23 cellular contexts compared by ENCODE assay signal in the genomic region with DNA sequence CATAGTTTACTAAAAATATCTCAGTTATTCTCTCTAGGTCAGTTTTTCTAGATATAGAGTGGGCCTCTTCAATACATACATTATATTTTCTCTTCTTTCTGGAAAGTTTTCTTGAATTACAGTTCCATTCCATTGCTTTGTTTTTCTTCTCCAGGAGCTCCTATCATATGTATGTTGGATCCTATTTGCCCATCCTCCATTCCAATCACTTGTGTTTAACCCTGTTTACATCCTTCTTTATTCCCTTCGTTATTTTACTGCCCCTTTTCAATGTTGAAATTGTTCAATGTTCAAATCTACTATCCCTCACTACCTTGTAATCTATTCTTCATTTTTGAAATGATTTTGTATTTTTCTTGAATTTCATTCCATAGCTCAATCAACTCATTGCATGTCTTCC.
DNase-seq lines count a peak whose midpoint lies in the region; ATAC-seq and TF ChIP-seq lines count a peak whose summit lies in the region.
"Had no signal": no experiment of that assay in that cellular context is flagged by ENCODE, and none has a peak within 500 bp of the region (broad histone marks: within the 10 kb centered on the region; RNA-seq: fewer than 3 reads in every experiment).

No MANE protein-coding gene starts in this region.

- no peaks in the 10 kb centered on the region for H3K79me2 ChIP-seq in hepatocyte

- TF ChIP-seq CTCF in hepatocyte (IDR thresholded peaks at IDR 0.05; ENCODE audit: poor library complexity) = no peak
- no peak for TF ChIP-seq CTCF in CD14-positive monocyte (IDR thresholded peaks at IDR 0.05)

- H3K4me1 Mint-ChIP-seq in activated T-cell treated with anti-CD3 and anti-CD28 coated beads, Interleukin-2, amount 50 U/mL, for 72 hours (ENCODE audit: low read depth) = peaks cover 29% of the 10 kb centered on the region
- peaks cover 33 to 68% of the 10 kb centered on the region in 2 donors for H3K4me1 Mint-ChIP-seq in stimulated activated naive B cell treated with anti-CD40 and anti-IgM and Interleukin-4, amounts not matched to agents 10 μg/mL and 1 μg/mL and 100 μg/mL, for 72 hours
- H3K4me1 Mint-ChIP-seq in CD14-positive monocyte = peaks cover 14% of the 10 kb centered on the region

- no peaks in the 10 kb centered on the region for H3K36me3 ChIP-seq in hepatocyte (replicated peaks; ENCODE audit: insufficient read depth, low read depth)

- intact Hi-C loops in CD14-positive monocyte (cut with micrococcal nuclease) = loop anchor here in 1 of 2 donors (5.0 kb wide), 1 partner anchor 40 kb away; no protein-coding TSS in a partner anchor

- H3K27ac Mint-ChIP-seq in activated T-cell treated with anti-CD3 and anti-CD28 coated beads, Interleukin-2, amount 50 U/mL, for 72 hours = peak overlapping the region; percentile 5
- H3K27ac Mint-ChIP-seq in stimulated activated naive B cell treated with anti-CD40 and anti-IgM and Interleukin-4, amounts not matched to agents 10 μg/mL and 1 μg/mL and 100 μg/mL, for 72 hours = peak overlapping the region; percentile 11
- H3K27ac Mint-ChIP-seq in CD14-positive monocyte = no peak overlapping the region

- no peak overlapping the region for H2AFZ ChIP-seq in hepatocyte

- no peak overlapping the region for H3K4me2 ChIP-seq in hepatocyte
- H3K4me2 ChIP-seq: A549 had no signal

- H3K9me3 Mint-ChIP-seq in activated T-cell treated with anti-CD3 and anti-CD28 coated beads, Interleukin-2, amount 50 U/mL, for 72 hours = peaks cover 4 to 6% of the 10 kb centered on the region in 2 donors
- peaks cover 16 to 25% of the 10 kb centered on the region in 2 donors for H3K9me3 Mint-ChIP-seq in stimulated activated naive B cell treated with anti-CD40 and anti-IgM and Interleukin-4, amounts not matched to agents 10 μg/mL and 1 μg/mL and 100 μg/mL, for 72 hours
- peaks cover 15 to 32% (median 22%) of the 10 kb centered on the region in 7 donors for H3K9me3 Mint-ChIP-seq in CD14-positive monocyte
- H3K9me3 Mint-ChIP-seq: CD4-positive, alpha-beta memory T cell; CD8-positive, alpha-beta memory T cell had no signal

- no peaks in the 10 kb centered on the region for H3K9me2 ChIP-seq in hepatocyte (replicated peaks; ENCODE audit: insufficient read depth)

- H3K4me3 ChIP-seq in hepatocyte = no peak overlapping the region
- H3K4me3 ChIP-seq: A549 had no signal

- H3K27ac ChIP-seq in hepatocyte = peak overlapping the region; percentile 8
- H3K27ac ChIP-seq: 22Rv1, A549, C4-2B had no signal

- no peaks in the 10 kb centered on the region for H4K20me1 ChIP-seq in hepatocyte (ENCODE audit: insufficient read depth, poor library complexity, severe bottlenecking)
- H4K20me1 ChIP-seq: BLaER1 treated with 17β-estradiol and CSF1 and Interleukin-3, amounts not matched to agents 10 nM and 100 nM had no signal

- no peaks in the 10 kb centered on the region for H3K27me3 ChIP-seq in hepatocyte
- H3K27me3 ChIP-seq: BLaER1 treated with 17β-estradiol and CSF1 and Interleukin-3, amounts not matched to agents 10 nM and 100 nM had no signal

- H3K4me3 Mint-ChIP-seq in activated T-cell treated with anti-CD3 and anti-CD28 coated beads, Interleukin-2, amount 50 U/mL, for 72 hours = no peak overlapping the region
- H3K4me3 Mint-ChIP-seq in stimulated activated naive B cell treated with anti-CD40 and anti-IgM and Interleukin-4, amounts not matched to agents 10 μg/mL and 1 μg/mL and 100 μg/mL, for 72 hours = no peak overlapping the region
- H3K4me3 Mint-ChIP-seq in CD14-positive monocyte = no peak overlapping the region
- H3K4me3 Mint-ChIP-seq: B cell; CD4-positive, alpha-beta memory T cell; CD4-positive, CD25-positive, alpha-beta regulatory T cell; CD8-positive, alpha-beta memory T cell had no signal

- no peaks in the 10 kb centered on the region for H3K27me3 Mint-ChIP-seq in activated T-cell treated with anti-CD3 and anti-CD28 coated beads, Interleukin-2, amount 50 U/mL, for 72 hours (ENCODE audit: low read depth)
- H3K27me3 Mint-ChIP-seq in stimulated activated naive B cell treated with anti-CD40 and anti-IgM and Interleukin-4, amounts not matched to agents 10 μg/mL and 1 μg/mL and 100 μg/mL, for 72 hours = no peaks in the 10 kb centered on the region
- no peaks in the 10 kb centered on the region for H3K27me3 Mint-ChIP-seq in CD14-positive monocyte (ENCODE audit: low read depth in 3 of 3)
- H3K27me3 Mint-ChIP-seq: B cell; CD4-positive, alpha-beta memory T cell; CD4-positive, CD25-positive, alpha-beta regulatory T cell; CD8-positive, alpha-beta memory T cell had no signal

- no peaks in the 10 kb centered on the region for H3K9me3 ChIP-seq in hepatocyte (ENCODE audit: low read depth)
- H3K9me3 ChIP-seq: A549 had no signal

- ATAC-seq in activated T-cell treated with anti-CD3 and anti-CD28 coated beads, Interleukin-2, amount 50 U/mL, for 72 hours (replicated peaks in 1 of 2) = no peak
- no peak for ATAC-seq in stimulated activated naive B cell treated with anti-CD40 and anti-IgM and Interleukin-4, amounts not matched to agents 10 μg/mL and 1 μg/mL and 100 μg/mL, for 72 hours (replicated peaks)
- ATAC-seq in SK-N-SH treated with all-trans-retinoic acid at 6 μM for 48 hours = no peak
- ATAC-seq: A549 had no signal

- H3K4me1 ChIP-seq in hepatocyte (ENCODE audit: insufficient read depth) = peaks cover 4% of the 10 kb centered on the region
- H3K4me1 ChIP-seq: A549 had no signal

- peaks cover 5 to 6% of the 10 kb centered on the region in 2 donors for H3K36me3 Mint-ChIP-seq in activated T-cell treated with anti-CD3 and anti-CD28 coated beads, Interleukin-2, amount 50 U/mL, for 72 hours (ENCODE audit: insufficient read depth in 2 of 2)
- peaks cover 20 to 61% of the 10 kb centered on the region in 2 donors for H3K36me3 Mint-ChIP-seq in stimulated activated naive B cell treated with anti-CD40 and anti-IgM and Interleukin-4, amounts not matched to agents 10 μg/mL and 1 μg/mL and 100 μg/mL, for 72 hours
- H3K36me3 Mint-ChIP-seq in CD14-positive monocyte = peaks cover 19 to 41% of the 10 kb centered on the region in 2 donors

- DNase-seq in activated T-cell treated with anti-CD3 and anti-CD28 coated beads, Interleukin-2, amount 50 U/mL, for 72 hours = no peak
- DNase-seq in activated T-cell treated with anti-CD3 and anti-CD28 coated beads for 4 hours (no peak), hepatocyte (ENCODE audit: low spot score) (no peak), CD14-positive monocyte (ENCODE audit: low spot score) (no peak)
- no peak for DNase-seq in stimulated activated naive B cell treated with anti-CD40 and anti-IgM and Interleukin-4, amounts not matched to agents 10 μg/mL and 1 μg/mL and 100 μg/mL, for 72 hours
- DNase-seq: AML-193; CD4-positive, alpha-beta memory T cell; CD4-positive, CD25-positive, alpha-beta regulatory T cell; CD8-positive, alpha-beta memory T cell; COR-L47; DMS 273 treated with DMSO at 0.1 percent for 48 hours; DMS153; DMS53; DMS79; DND-41; EL; GDM1 had no signal

- 89% methylated on average over 1 of the region's 1 CpG for WGBS in hepatocyte (ENCODE audit: low lambda C conversion rate, missing lambda C conversion rate)

TF ChIP-seq in SK-N-SH treated with all-trans-retinoic acid at 6 μM for 48 hours, 23 proteins besides CTCF, POLR2A, EP300 and RAD21 (continues in another document):
- no peak for TF ChIP-seq ZFP30 (CRISPR knock-in tag; IDR thresholded peaks at IDR 0.05)
- TF ChIP-seq PPARA (CRISPR knock-in tag; IDR thresholded peaks at IDR 0.05; ENCODE audit: borderline replicate concordance) = no peak
- no peak for TF ChIP-seq ARNTL (CRISPR knock-in tag; IDR thresholded peaks at IDR 0.05; ENCODE audit: borderline replicate concordance, low read depth)
- TF ChIP-seq RARB (CRISPR knock-in tag; IDR thresholded peaks at IDR 0.05) = no peak
- TF ChIP-seq ZC3H10 (CRISPR knock-in tag; IDR thresholded peaks at IDR 0.05) = no peak
- TF ChIP-seq, protein P1, sequence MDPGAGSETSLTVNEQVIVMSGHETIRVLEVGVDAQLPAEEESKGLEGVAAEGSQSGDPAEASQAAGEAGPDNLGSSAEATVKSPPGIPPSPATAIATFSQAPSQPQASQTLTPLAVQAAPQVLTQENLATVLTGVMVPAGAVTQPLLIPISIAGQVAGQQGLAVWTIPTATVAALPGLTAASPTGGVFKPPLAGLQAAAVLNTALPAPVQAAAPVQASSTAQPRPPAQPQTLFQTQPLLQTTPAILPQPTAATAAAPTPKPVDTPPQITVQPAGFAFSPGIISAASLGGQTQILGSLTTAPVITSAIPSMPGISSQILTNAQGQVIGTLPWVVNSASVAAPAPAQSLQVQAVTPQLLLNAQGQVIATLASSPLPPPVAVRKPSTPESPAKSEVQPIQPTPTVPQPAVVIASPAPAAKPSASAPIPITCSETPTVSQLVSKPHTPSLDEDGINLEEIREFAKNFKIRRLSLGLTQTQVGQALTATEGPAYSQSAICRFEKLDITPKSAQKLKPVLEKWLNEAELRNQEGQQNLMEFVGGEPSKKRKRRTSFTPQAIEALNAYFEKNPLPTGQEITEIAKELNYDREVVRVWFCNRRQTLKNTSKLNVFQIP (CRISPR knock-in tag; IDR thresholded peaks at IDR 0.05; ENCODE audit: borderline replicate concordance, low read depth) = no peak
- no peak for TF ChIP-seq ZNF70 (CRISPR knock-in tag; IDR thresholded peaks at IDR 0.05)
- TF ChIP-seq CREB5 (CRISPR knock-in tag; IDR thresholded peaks at IDR 0.05; ENCODE audit: low read depth) = no peak
- TF ChIP-seq CSDC2 (CRISPR knock-in tag; IDR thresholded peaks at IDR 0.05) = no peak
- no peak for TF ChIP-seq CSRNP3 (CRISPR knock-in tag; IDR thresholded peaks at IDR 0.05)

Comparison
In these comparisons a context has a peak if more than half of its experiments do, and no peak if none do; other contexts are left out.
1. H3K27ac Mint-ChIP-seq: peak in activated T-cell treated with anti-CD3 and anti-CD28 coated beads, Interleukin-2, amount 50 U/mL, for 72 hours (single experiment) and stimulated activated naive B cell treated with anti-CD40 and anti-IgM and Interleukin-4, amounts not matched to agents 10 μg/mL and 1 μg/mL and 100 μg/mL, for 72 hours (single experiment); none in CD14-positive monocyte (0 of 7).